8 cellular contexts compared by ENCODE assay signal in genomic region chr12:132887513-132888341, GRCh38. TPM values are rescaled to one million over a fixed set of nuclear protein-coding genes. Genes with fewer than 3 reads are reported as not detected.
DNase-seq lines count a peak whose midpoint lies in the region; ATAC-seq and TF ChIP-seq lines count a peak whose summit lies in the region.

TSS of gene CHFR (minus strand) at chr12:132887605. CDS start at chr12:132887328, 277 bp downstream.

- H3K79me1 ChIP-seq in neuronal stem cell (ENCODE audit: low read depth, low read length), result peaks cover 3% of the 10 kb centered on the region

- peak within 1 kb of the TSS; percentile 97 for H2AFZ ChIP-seq in neuronal stem cell (ENCODE audit: low read length)

- H4K8ac ChIP-seq in neuronal stem cell (ENCODE audit: low read depth, low read length), result no peak within 1 kb of the TSS

- H2BK12ac ChIP-seq in neuronal stem cell (ENCODE audit: low read length), result no peak within 1 kb of the TSS

- H2AK5ac ChIP-seq in neuronal stem cell (ENCODE audit: low read depth, low read length), result peak within 1 kb of the TSS; percentile 3

- H3K18ac ChIP-seq in neuronal stem cell (ENCODE audit: low read length), result peak within 1 kb of the TSS; percentile 91

- no peaks in the 10 kb centered on the region for H3K27me3 ChIP-seq in gastroesophageal sphincter
- H3K27me3 ChIP-seq in neuronal stem cell (ENCODE audit: control insufficient read depth in 3 of 3, insufficient read depth in 3 of 3, low read depth in 1 of 3, low read length in 3 of 3), result no peaks in the 10 kb centered on the region
- H3K27me3 ChIP-seq in subcutaneous abdominal adipose tissue (ENCODE audit: control insufficient read depth in 5 of 5, insufficient read depth in 4 of 5, low read length in 5 of 5), result no peaks in the 10 kb centered on the region

- H3K9ac ChIP-seq in neuronal stem cell (ENCODE audit: low read depth, low read length, poor library complexity) (peak within 1 kb of the TSS; percentile 91), subcutaneous abdominal adipose tissue (ENCODE audit: low read length in 5 of 5) (peak within 1 kb of the TSS; percentile 77 to 94 (median 86))

- peak; percentile 95 for DNase-seq in DMS79 (lab: John Stamatoyannopoulos, UW)
- DNase-seq in M059J (ENCODE audit: low read depth), result peak; percentile 96
- peak; percentile 97 for DNase-seq in SK-MEL-5 (ENCODE audit: low read depth, low spot score)
- peak; percentile 95 for DNase-seq in activated naive CD4-positive, alpha-beta T cell treated with anti-CD3 and anti-CD28 coated beads, Interleukin-2, amount 50 U/mL, for 16 hours
- peak; percentile 93 for DNase-seq in neuronal stem cell (ENCODE audit: low spot score)

- no peaks in the 10 kb centered on the region for H3K9me3 ChIP-seq in gastroesophageal sphincter
- peaks cover 1 to 30% of the 10 kb centered on the region in 2 donors for H3K9me3 ChIP-seq in neuronal stem cell (replicated peaks in 1 of 2; ENCODE audit: control insufficient read depth in 2 of 2, insufficient read depth in 1 of 2, low read depth in 1 of 2, low read length in 2 of 2)
- no peaks in the 10 kb centered on the region for H3K9me3 ChIP-seq in subcutaneous abdominal adipose tissue (ENCODE audit: control insufficient read depth in 5 of 5, low read length in 5 of 5)

- peak within 1 kb of the TSS; percentile 81 for H4K91ac ChIP-seq in neuronal stem cell (ENCODE audit: low read depth, low read length, poor library complexity)

- peak within 1 kb of the TSS; percentile 82 for H2BK5ac ChIP-seq in neuronal stem cell (ENCODE audit: low read length)

- no peak within 1 kb of the TSS for H3K14ac ChIP-seq in neuronal stem cell (ENCODE audit: low read length)

- peaks cover 0 to 21% of the 10 kb centered on the region in 2 donors for H3K36me3 ChIP-seq in gastroesophageal sphincter
- H3K36me3 ChIP-seq in neuronal stem cell (replicated peaks in 1 of 2; ENCODE audit: control insufficient read depth in 2 of 2, insufficient read depth in 2 of 2, low read length in 2 of 2), result peaks cover 0 to 16% of the 10 kb centered on the region in 2 donors
- peaks cover 3 to 8% (median 6%) of the 10 kb centered on the region in 5 donors for H3K36me3 ChIP-seq in subcutaneous abdominal adipose tissue (ENCODE audit: control insufficient read depth in 5 of 5, insufficient read depth in 5 of 5, low read length in 5 of 5)

- 0 to 3% methylated on average over 11 to 20 of the region's 83 CpGs for WGBS in gastroesophageal sphincter (ENCODE audit: low coverage in 1 of 2), 2 donors
- WGBS in neuronal stem cell (ENCODE audit: extremely low coverage in 2 of 2, insufficient read length in 2 of 2, insufficient replicate concordance in 1 of 2), 2 donors, result no CpG with 5 or more reads among the region's 83 CpGs

- H2BK15ac ChIP-seq in neuronal stem cell (ENCODE audit: low read length), result no peak within 1 kb of the TSS

- peak within 1 kb of the TSS; percentile 80 to 95 for H3K4me3 ChIP-seq in gastroesophageal sphincter
- peak within 1 kb of the TSS; percentile 58 to 96 for H3K4me3 ChIP-seq in neuronal stem cell (ENCODE audit: low read length in 2 of 2)
- peak within 1 kb of the TSS; percentile 80 to 95 (median 92) for H3K4me3 ChIP-seq in subcutaneous abdominal adipose tissue (ENCODE audit: low read depth in 1 of 5, low read length in 5 of 5)

- no peak within 1 kb of the TSS for H3K4ac ChIP-seq in neuronal stem cell (ENCODE audit: low read length)

- H3K4me1 ChIP-seq in gastroesophageal sphincter (peaks cover 0 to 26% (median 0%) of the 10 kb centered on the region in 3 donors), neuronal stem cell (ENCODE audit: control insufficient read depth in 2 of 2, insufficient read depth in 1 of 2, low read depth in 1 of 2, low read length in 2 of 2) (peaks cover 0 to 3% of the 10 kb centered on the region in 2 donors), subcutaneous abdominal adipose tissue (ENCODE audit: control insufficient read depth in 5 of 5, insufficient read depth in 5 of 5, low read length in 5 of 5) (peaks cover 0 to 16% (median 16%) of the 10 kb centered on the region in 5 donors)

- peak within 1 kb of the TSS; percentile 77 for H3K4me2 ChIP-seq in neuronal stem cell (ENCODE audit: insufficient read depth, low read length, poor library complexity, severe bottlenecking)

- no peak within 1 kb of the TSS for H2BK120ac ChIP-seq in neuronal stem cell (ENCODE audit: low read depth, low read length)

- H3K23ac ChIP-seq in neuronal stem cell (ENCODE audit: low read depth, low read length, poor library complexity), result no peak within 1 kb of the TSS

- in situ Hi-C loops in SK-MEL-5 (cut with HindIII; ENCODE audit: low pct_unique_long_range_greater_than_20kb, low sequenced_read_pairs), result no loop called here

- H3K27ac ChIP-seq in gastroesophageal sphincter, result peak within 1 kb of the TSS; percentile 79 to 96 (median 92)
- peak within 1 kb of the TSS; percentile 79 for H3K27ac ChIP-seq in neuronal stem cell (replicated peaks; ENCODE audit: low read length)
- H3K27ac ChIP-seq in subcutaneous abdominal adipose tissue (ENCODE audit: low read depth, low read length), result peak within 1 kb of the TSS; percentile 98

- ATAC-seq in GM21825 (IDR thresholded peaks at IDR 0.05; ENCODE audit: unreplicated experiment), result peak; percentile 98
- peak; percentile 99 for ATAC-seq in gastroesophageal sphincter

- TF ChIP-seq CTCF in gastroesophageal sphincter (IDR thresholded peaks at IDR 0.05), result no peak

- peak in 1 of 2 donors; percentile 46 for TF ChIP-seq POLR2A in gastroesophageal sphincter (IDR thresholded peaks at IDR 0.05)

- no peak for TF ChIP-seq EP300 in gastroesophageal sphincter (IDR thresholded peaks at IDR 0.05)

RNA-seq across cellular contexts. Expression of gene CHFR, which starts in this region (rescaled TPM):
- total RNA-seq in M059J (2014; rRNA removed; shearing (Covaris generic)), result 14.7 and 33.1 TPM in 2 replicates
- total RNA-seq in SK-MEL-5 (2014; rRNA removed; shearing (Covaris generic)), result 24.5 and 25.8 TPM in 2 replicates
- 31.5 and 37.6 TPM in 2 replicates for polyA plus RNA-seq in SK-MEL-5 (2015; cell fraction: cytosol; rRNA removed)
- polyA plus RNA-seq in SK-MEL-5 (2015; cell fraction: nucleus; rRNA removed), result 93.1 and 112 TPM in 2 replicates
- 10 to 100 TPM; 30.8 to 42.1 (median 36.8) TPM for total RNA-seq in gastroesophageal sphincter
- polyA plus RNA-seq in neuronal stem cell (2013, experiment 1 of 2), result 18.4 TPM
- polyA plus RNA-seq in neuronal stem cell (2013, experiment 2 of 2), result 18.0 TPM

Comparison
In these comparisons a context has a peak if more than half of its experiments do, and no peak if none do; other contexts are left out.
1. Peak in every context shown above with its lines: DNase-seq, ATAC-seq, H3K4me3 ChIP-seq and H3K27ac ChIP-seq.